Comparison of ENCODE assay signal across 20 cellular contexts in the genomic region with DNA sequence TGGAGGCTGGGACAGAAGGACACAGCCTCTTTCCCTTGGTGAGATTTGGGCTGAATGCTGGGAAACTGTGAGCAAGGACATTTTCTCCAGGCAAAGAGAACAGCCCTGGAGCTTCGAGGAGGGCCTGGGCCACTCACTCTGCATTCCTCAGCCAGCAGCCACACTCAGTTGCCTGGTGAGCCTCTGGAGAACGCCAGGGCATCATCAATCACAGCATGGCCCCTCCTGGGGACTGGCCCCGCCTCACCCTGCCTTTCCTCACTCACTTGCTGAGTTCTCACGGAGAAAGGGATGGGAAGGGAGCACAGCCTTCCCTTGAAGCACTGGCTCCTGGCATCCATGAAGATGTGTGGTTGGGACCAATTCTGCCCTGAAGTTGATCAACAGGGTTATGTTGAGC. TPM values are rescaled to one million over a fixed set of nuclear protein-coding genes. Genes with fewer than 3 reads are reported as not detected.
DNase-seq lines count a peak whose midpoint lies in the region; ATAC-seq and TF ChIP-seq lines count a peak whose summit lies in the region.
"Had no signal": no experiment of that assay in that cellular context is flagged by ENCODE, and none has a peak within 500 bp of the region (broad histone marks: within the 10 kb centered on the region; RNA-seq: fewer than 3 reads in every experiment).

No MANE protein-coding gene starts in this region.

- H3K9me3 ChIP-seq in ascending aorta (no peaks in the 10 kb centered on the region), right cardiac atrium (ENCODE audit: control insufficient read depth, low read length) (no peaks in the 10 kb centered on the region)
- H3K9me3 ChIP-seq: A549, SJSA1 had no signal

- no peak for TF ChIP-seq CTCF in ascending aorta (IDR thresholded peaks at IDR 0.05)
- TF ChIP-seq CTCF in progenitor cell of endocrine pancreas (IDR thresholded peaks at IDR 0.05; ENCODE audit: unreplicated experiment) = no peak

- intact Hi-C loops in ascending aorta (cut with DNase I) (no loop called here), right cardiac atrium (cut with DNase I) (no loop called here)

- H3K9me3 Mint-ChIP-seq in progenitor cell of endocrine pancreas (ENCODE audit: low read depth) = no peaks in the 10 kb centered on the region

- H3K27ac Mint-ChIP-seq in progenitor cell of endocrine pancreas = no peak overlapping the region

- no peak for TF ChIP-seq POLR2A in GM18505 (IDR thresholded peaks at IDR 0.05; ENCODE audit: borderline replicate concordance, extremely low read depth, insufficient read depth, insufficient read length)

- H3K27me3 Mint-ChIP-seq in progenitor cell of endocrine pancreas = peaks cover 21% of the 10 kb centered on the region

- H3K4me1 ChIP-seq in ascending aorta (peaks cover 14 to 30% of the 10 kb centered on the region in 2 donors), right cardiac atrium (ENCODE audit: control insufficient read depth, insufficient read depth, low read length) (no peaks in the 10 kb centered on the region)
- H3K4me1 ChIP-seq: A549, SJSA1 had no signal

- no peaks in the 10 kb centered on the region for H3K36me3 Mint-ChIP-seq in progenitor cell of endocrine pancreas (ENCODE audit: insufficient read depth)

- 61% methylated on average over 4 of the region's 4 CpGs for WGBS in right cardiac atrium

- no peaks in the 10 kb centered on the region for H3K36me3 ChIP-seq in ascending aorta
- H3K36me3 ChIP-seq: SJSA1 had no signal

- ATAC-seq in GM18505 (IDR thresholded peaks at IDR 0.05; ENCODE audit: unreplicated experiment) (no peak), right cardiac atrium (no peak)
- ATAC-seq: A549, HepG2 had no signal

- peak overlapping the region; percentile 84 to 86 for H3K27ac ChIP-seq in ascending aorta
- H3K27ac ChIP-seq in right cardiac atrium (ENCODE audit: low read length) = no peak overlapping the region
- H3K27ac ChIP-seq: A549, GM23248, SJSA1 had no signal

- peak; percentile 1 for DNase-seq in EH (ENCODE audit: low read depth)
- DNase-seq in ascending aorta (ENCODE audit: low spot score in 2 of 2) = peak in 1 of 2 donors; percentile 24
- peak; percentile 35 for DNase-seq in medulla oblongata (ENCODE audit: extremely low spot score)
- DNase-seq in progenitor cell of endocrine pancreas (ENCODE audit: low spot score, unreplicated experiment) = peak; percentile 14
- no peak for DNase-seq in RKO (ENCODE audit: low spot score)
- no peak for DNase-seq in activated T-cell treated with anti-CD3 and anti-CD28 coated beads for 4 hours
- no peak for DNase-seq in right cardiac atrium
- DNase-seq: COR-L47, EL, GM23248, KG1, NCI-H1436 treated with DMSO at 0.1 percent for 48 hours, NCI-H2029 treated with DMSO at 0.1 percent for 48 hours, NCI-H2171 treated with DMSO at 0.1 percent for 48 hours, NCI-H446 treated with DMSO at 0.1 percent for 48 hours, NCI-H748 treated with DMSO at 0.1 percent for 48 hours had no signal

- H3K4me1 Mint-ChIP-seq in progenitor cell of endocrine pancreas (ENCODE audit: low read depth) = no peaks in the 10 kb centered on the region

- no peaks in the 10 kb centered on the region for H3K27me3 ChIP-seq in ascending aorta
- no peaks in the 10 kb centered on the region for H3K27me3 ChIP-seq in right cardiac atrium (ENCODE audit: control insufficient read depth, insufficient read depth)
- H3K27me3 ChIP-seq: SJSA1 had no signal

- H3K4me3 ChIP-seq in ascending aorta (no peak overlapping the region), right cardiac atrium (ENCODE audit: low read length) (no peak overlapping the region)
- H3K4me3 ChIP-seq: A549, GM23248, SJSA1 had no signal

- H3K4me3 Mint-ChIP-seq in progenitor cell of endocrine pancreas (ENCODE audit: low read depth) = no peak overlapping the region

RNA-seq across cellular contexts. Expression of a gene that starts 55.0 kb away (rescaled TPM):
- total RNA-seq in ascending aorta (8.5 TPM), progenitor cell of endocrine pancreas (15.6 and 22.2 TPM in 2 replicates), right cardiac atrium (10 to 100 TPM in 3 of 4 donors, 1 to 10 TPM in 1; 9.8 to 93.2 (median 26.3) TPM)
- 3.6 TPM for polyA plus RNA-seq in right cardiac atrium
- total RNA-seq: GM23248, SJSA1 had no signal
- polyA plus RNA-seq: GM23248 had no signal

Comparison
In these comparisons a context has a peak if more than half of its experiments do, and no peak if none do; other contexts are left out.
1. DNase-seq: peak in EH (single experiment), medulla oblongata (single experiment) and progenitor cell of endocrine pancreas (single experiment); none in RKO (single experiment), activated T-cell treated with anti-CD3 and anti-CD28 coated beads for 4 hours (single experiment) and right cardiac atrium (0 of 3).